8 cellular contexts compared by ENCODE assay signal in the genomic region with DNA sequence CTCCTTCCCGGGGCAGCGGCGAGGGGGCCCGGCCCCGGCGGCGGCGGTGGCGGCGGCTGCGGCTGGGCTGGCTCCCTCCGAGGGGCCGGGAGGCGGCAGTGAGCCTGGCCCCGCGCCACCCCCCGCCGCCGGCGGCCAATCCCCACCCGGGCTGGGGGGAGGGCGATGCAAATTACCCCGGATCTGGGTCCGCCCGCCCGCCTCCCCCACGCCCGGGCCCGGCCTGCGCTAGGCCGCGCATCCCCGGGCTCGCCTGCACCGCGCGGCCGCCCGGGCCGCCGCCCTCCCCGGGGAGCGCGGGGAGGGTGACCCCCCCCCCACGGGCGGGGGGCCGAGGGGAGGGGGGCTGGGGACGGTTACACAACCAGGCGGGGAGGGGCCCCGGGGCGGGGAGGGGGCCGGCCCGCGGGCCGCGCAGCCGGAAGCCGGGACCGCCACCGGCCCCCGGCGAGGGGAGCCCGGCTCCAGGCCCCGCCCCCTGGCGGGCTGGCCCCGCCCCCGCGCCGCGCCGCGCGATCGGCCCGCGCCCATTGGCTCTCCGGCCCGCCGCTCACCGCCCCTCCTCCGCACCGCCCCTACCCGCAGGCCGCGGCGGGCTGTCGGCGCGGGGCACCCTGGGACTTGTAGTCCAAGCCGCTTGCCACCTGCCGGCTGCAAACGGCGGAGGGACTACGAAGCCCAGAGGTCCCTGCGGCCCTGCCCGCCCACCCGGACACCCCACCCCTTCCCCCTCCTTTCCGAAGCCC. TPM values are rescaled to one million over a fixed set of nuclear protein-coding genes. Genes with fewer than 3 reads are reported as not detected.
DNase-seq lines count a peak whose midpoint lies in the region; ATAC-seq and TF ChIP-seq lines count a peak whose summit lies in the region.

No MANE protein-coding gene starts in this region.

- no peak for TF ChIP-seq CTCF in WTC11 (IDR thresholded peaks at IDR 0.05)
- no peak for TF ChIP-seq CTCF in mammary epithelial cell (conservative IDR thresholded peaks at IDR 0.05 in 1 of 2, IDR thresholded peaks at IDR 0.05 in 1 of 2; ENCODE audit: extremely low read depth in 1 of 2, insufficient read depth in 1 of 2, low read depth in 1 of 2, low read length in 2 of 2)

- peaks cover 31% of the 10 kb centered on the region for H3K4me1 ChIP-seq in mammary epithelial cell (ENCODE audit: insufficient read depth, low read length)

- H3K79me2 ChIP-seq in mammary epithelial cell (ENCODE audit: insufficient read depth, low read length) = peaks cover 50% of the 10 kb centered on the region

- intact Hi-C loops in mammary epithelial cell (cut with micrococcal nuclease) = loop anchor here (1.0 to 2.0 kb wide), 2 partner anchors 79 to 116 kb away; no protein-coding TSS in a partner anchor

- no peaks in the 10 kb centered on the region for H3K27me3 ChIP-seq in mammary epithelial cell (ENCODE audit: insufficient read depth, low read length)

- H3K27me3 Mint-ChIP-seq in WTC11 (ENCODE audit: low read depth) = peaks cover 26% of the 10 kb centered on the region

- peaks cover 26% of the 10 kb centered on the region for H3K4me1 Mint-ChIP-seq in WTC11

- peak overlapping the region; percentile 88 to 92 (median 92) for H3K4me3 ChIP-seq in mammary epithelial cell (replicated peaks in 1 of 3; ENCODE audit: insufficient read depth in 1 of 3, low read depth in 2 of 3, low read length in 3 of 3)

- H3K36me3 ChIP-seq in mammary epithelial cell (ENCODE audit: insufficient read depth, low read length) = no peaks in the 10 kb centered on the region

- POLR2A ChIA-PET in WTC11 (lab: Charles Lee) = interaction anchor here (0.5 to 0.6 kb wide), 2 partner anchors 41 to 95 kb away, joined by 3 to 4 read pairs; a partner anchor contains a TSS

- BruUV-seq in mammary epithelial cell (replicated peaks; lab: Mats Ljungman, UMichigan) = no TSS peak

- CTCF ChIA-PET in WTC11 (lab: Charles Lee) = interaction anchor here (0.6 to 1.5 kb wide), 7 partner anchors 20 to 227 kb away, joined by 3 to 10 read pairs (median 4); a partner anchor contains a TSS
- CTCF ChIA-PET in mammary epithelial cell (lab: Charles Lee; ENCODE audit: low non-redundant PET) = no interaction called here

- WGBS in mammary epithelial cell (ENCODE audit: low coverage, missing lambda C conversion rate) = no CpG with 5 or more reads among the region's 98 CpGs

- H3K27ac Mint-ChIP-seq in WTC11 = no peak overlapping the region

- H3K4me3 Mint-ChIP-seq in WTC11 = no peak overlapping the region

- dilution Hi-C loops in mammary epithelial cell (cut with HindIII; ENCODE audit: low sequenced_read_pairs) = loop anchor here (10.0 kb wide), 1 partner anchor 299 kb away; no protein-coding TSS in a partner anchor

- TF ChIP-seq POLR2A in GM18951 (IDR thresholded peaks at IDR 0.05; ENCODE audit: extremely low read depth, insufficient read depth, insufficient read length) = peak; percentile 54

- no peaks in the 10 kb centered on the region for H3K9me3 ChIP-seq in mammary epithelial cell (replicated peaks; ENCODE audit: insufficient read depth, low read length)

- no peaks in the 10 kb centered on the region for H3K36me3 Mint-ChIP-seq in WTC11

- H3K9me3 Mint-ChIP-seq in WTC11 = no peaks in the 10 kb centered on the region

- DNase-seq in AG08396 (ENCODE audit: low spot score) (peak; percentile 100), NCI-H2227 (lab: John Stamatoyannopoulos, UW; ENCODE audit: unreplicated experiment) (peak; percentile 95), WTC11 (ENCODE audit: low spot score) (peak; percentile 97), mammary epithelial cell (peak; percentile 92), iris pigment epithelial cell (ENCODE audit: low read depth) (peak; percentile 98)
- peak; percentile 97 for DNase-seq in stimulated activated CD4-positive, alpha-beta T cell treated with anti-CD3 and anti-CD28 coated beads, Interleukin-15, amount 100 ng/mL, for 1 hour (ENCODE audit: low read depth in 1 of 2, low spot score in 1 of 2)

- H4K20me1 ChIP-seq in mammary epithelial cell (ENCODE audit: insufficient read depth, low read length) = peaks cover 9% of the 10 kb centered on the region

- no peak overlapping the region for H2AFZ ChIP-seq in mammary epithelial cell (ENCODE audit: low read depth, low read length)

- in situ Hi-C loops in GM18951 (cut with MboI; ENCODE audit: low sequenced_read_pairs, unreplicated experiment) = no loop called here
- in situ Hi-C loops in mammary epithelial cell (cut with MboI; ENCODE audit: low sequenced_read_pairs in 2 of 2) = no loop called here

- ATAC-seq in HG03139 (IDR thresholded peaks at IDR 0.05; ENCODE audit: unreplicated experiment) (peak; percentile 71), WTC11 (peak; percentile 81)

- no peak overlapping the region for H3K9ac ChIP-seq in mammary epithelial cell (ENCODE audit: insufficient read depth, low read length)

- H3K4me2 ChIP-seq in mammary epithelial cell (ENCODE audit: insufficient read depth, low read depth, low read length) = no peak overlapping the region

- H3K27ac ChIP-seq in mammary epithelial cell (ENCODE audit: insufficient read depth, low read depth, low read length) = no peak overlapping the region

TF ChIP-seq in WTC11, 78 proteins besides CTCF, POLR2A, EP300 and RAD21:
- TF ChIP-seq TP53 (CRISPR knock-in tag; IDR thresholded peaks at IDR 0.05) (no peak), SP1 (CRISPR knock-in tag; conservative IDR thresholded peaks at IDR 0.05) (peak; percentile 99), NFYB (CRISPR knock-in tag; conservative IDR thresholded peaks at IDR 0.05; ENCODE audit: low read depth) (peak; percentile 82)
- TF ChIP-seq, protein P1, sequence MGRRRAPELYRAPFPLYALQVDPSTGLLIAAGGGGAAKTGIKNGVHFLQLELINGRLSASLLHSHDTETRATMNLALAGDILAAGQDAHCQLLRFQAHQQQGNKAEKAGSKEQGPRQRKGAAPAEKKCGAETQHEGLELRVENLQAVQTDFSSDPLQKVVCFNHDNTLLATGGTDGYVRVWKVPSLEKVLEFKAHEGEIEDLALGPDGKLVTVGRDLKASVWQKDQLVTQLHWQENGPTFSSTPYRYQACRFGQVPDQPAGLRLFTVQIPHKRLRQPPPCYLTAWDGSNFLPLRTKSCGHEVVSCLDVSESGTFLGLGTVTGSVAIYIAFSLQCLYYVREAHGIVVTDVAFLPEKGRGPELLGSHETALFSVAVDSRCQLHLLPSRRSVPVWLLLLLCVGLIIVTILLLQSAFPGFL (CRISPR knock-in tag; IDR thresholded peaks at IDR 0.05; ENCODE audit: borderline replicate concordance) = no peak

RNA-seq across cellular contexts. Expression of a gene that starts 1.1 kb away (rescaled TPM):
- total RNA-seq in WTC11 (2021) = 22.8 to 27.9 TPM (median 24.6 TPM) in 3 replicates
- 10 to 100 TPM; 40.8 to 52.9 TPM for total RNA-seq in mammary epithelial cell
- polyA plus RNA-seq in mammary epithelial cell = 11.0 TPM
- polyA minus RNA-seq in mammary epithelial cell = 9.2 TPM

RNA-seq across cellular contexts. Expression of a gene that starts 58.1 kb away (rescaled TPM):
- total RNA-seq in WTC11 (2021) (45.5 to 46.0 TPM (median 45.9 TPM) in 3 replicates), mammary epithelial cell (10 to 100 TPM; 20.8 to 29.9 TPM)
- polyA plus RNA-seq in mammary epithelial cell = 11.5 TPM
- 13.7 TPM for polyA minus RNA-seq in mammary epithelial cell

RNA-seq across cellular contexts. Expression of a gene that starts 58.3 kb away (rescaled TPM):
- total RNA-seq in WTC11 (2021) (175 to 177 TPM (median 176 TPM) in 3 replicates), mammary epithelial cell (100 to 1,000 TPM; 109 to 163 TPM)
- 112 TPM for polyA plus RNA-seq in mammary epithelial cell
- polyA minus RNA-seq in mammary epithelial cell = 91.5 TPM
